In genomic region chr11:9438611-9439010, GRCh38 we compare ENCODE assay signal across 29 cellular contexts.
"Had no signal": no experiment of that assay in that cellular context is flagged by ENCODE, and none has a peak within 500 bp of the region (broad histone marks: within the 10 kb centered on the region; RNA-seq: fewer than 3 reads in every experiment).

No MANE protein-coding gene starts in this region.

- H3K27me3 Mint-ChIP-seq: activated CD4-positive, alpha-beta memory T cell treated with anti-CD3 and anti-CD28 coated beads, Interleukin-2, amount 10 ng/mL, durations not matched to agents 7 days and 5 days; activated CD4-positive, alpha-beta T cell treated with anti-CD3 and anti-CD28 coated beads, Interleukin-2, amount 10 ng/mL, durations not matched to agents 7 days and 5 days; activated naive CD4-positive, alpha-beta T cell treated with anti-CD3 and anti-CD28 coated beads, Interleukin-2, amount 10 ng/mL, durations not matched to agents 7 days and 5 days; activated naive CD8-positive, alpha-beta T cell treated with anti-CD3 and anti-CD28 coated beads, Interleukin-2, amount 10 ng/mL, durations not matched to agents 7 days and 5 days; activated T-cell treated with anti-CD3 and anti-CD28 coated beads, Interleukin-2, amount 50 U/mL, for 24 hours; brain; effector memory CD8-positive, alpha-beta T cell had no signal

- H3K4me1 ChIP-seq: ascending aorta, breast epithelium, esophagus muscularis mucosa, foreskin keratinocyte, gastroesophageal sphincter had no signal

- H3K4me3 ChIP-seq: ascending aorta, breast epithelium, cardiac muscle cell, esophagus muscularis mucosa, gastroesophageal sphincter had no signal

- DNase-seq: activated CD4-positive, alpha-beta memory T cell treated with anti-CD3 and anti-CD28 coated beads, Interleukin-2, amount 10 ng/mL, durations not matched to agents 7 days and 5 days; activated CD4-positive, alpha-beta T cell treated with anti-CD3 and anti-CD28 coated beads for 4 hours; activated CD4-positive, alpha-beta T cell treated with anti-CD3 and anti-CD28 coated beads, Interleukin-2, amount 10 ng/mL, durations not matched to agents 7 days and 5 days; activated CD4-positive, alpha-beta T cell treated with anti-CD3 and anti-CD28 coated beads, Interleukin-2, amount 50 U/mL, for 4 hours; activated CD4-positive, CD25-positive, alpha-beta regulatory T cell; activated CD4-positive, CD25-positive, alpha-beta regulatory T cell treated with anti-CD3 and anti-CD28 coated beads, Interleukin-2, amount 50 U/mL, for 72 hours; activated CD8-positive, alpha-beta memory T cell treated with anti-CD3 and anti-CD28 coated beads, Interleukin-2, amount 50 U/mL, for 48 hours; activated gamma-delta T cell; activated naive CD4-positive, alpha-beta T cell; activated naive CD4-positive, alpha-beta T cell treated with anti-CD3 and anti-CD28 coated beads, Interleukin-2, amount 10 ng/mL, durations not matched to agents 7 days and 5 days; activated naive CD8-positive, alpha-beta T cell treated with anti-CD3 and anti-CD28 coated beads, Interleukin-2, amount 10 ng/mL, durations not matched to agents 7 days and 5 days; activated T-cell treated with anti-CD3 and anti-CD28 coated beads for 4 hours; activated T-cell treated with anti-CD3 and anti-CD28 coated beads, Interleukin-2, amount 50 U/mL, for 24 hours; activated T-cell treated with anti-CD3 and anti-CD28 coated beads, Interleukin-2, amount 50 U/mL, for 72 hours; central memory CD4-positive, alpha-beta T cell; cortex of kidney; dermis blood vessel endothelial cell; effector CD4-positive, alpha-beta T cell; effector memory CD8-positive, alpha-beta T cell; erythroblast; foreskin keratinocyte; T-helper 2 cell had no signal

- H3K27me3 ChIP-seq: ascending aorta, breast epithelium, cardiac muscle cell, esophagus muscularis mucosa, foreskin keratinocyte, gastroesophageal sphincter had no signal

- H3K27ac Mint-ChIP-seq: activated CD4-positive, alpha-beta memory T cell treated with anti-CD3 and anti-CD28 coated beads, Interleukin-2, amount 10 ng/mL, durations not matched to agents 7 days and 5 days; activated CD4-positive, alpha-beta T cell treated with anti-CD3 and anti-CD28 coated beads, Interleukin-2, amount 10 ng/mL, durations not matched to agents 7 days and 5 days; activated naive CD4-positive, alpha-beta T cell treated with anti-CD3 and anti-CD28 coated beads, Interleukin-2, amount 10 ng/mL, durations not matched to agents 7 days and 5 days; activated naive CD4-positive, alpha-beta T cell treated with anti-CD3 and anti-CD28 coated beads, Interleukin-2, amount 50 U/mL, for 72 hours; activated naive CD8-positive, alpha-beta T cell treated with anti-CD3 and anti-CD28 coated beads, Interleukin-2, amount 10 ng/mL, durations not matched to agents 7 days and 5 days; activated T-cell treated with anti-CD3 and anti-CD28 coated beads, Interleukin-2, amount 50 U/mL, for 24 hours; activated T-cell treated with anti-CD3 and anti-CD28 coated beads, Interleukin-2, amount 50 U/mL, for 72 hours; brain; effector memory CD8-positive, alpha-beta T cell had no signal

- ATAC-seq: activated naive CD4-positive, alpha-beta T cell treated with anti-CD3 and anti-CD28 coated beads, Interleukin-2, amount 50 U/mL, for 72 hours; activated T-cell treated with anti-CD3 and anti-CD28 coated beads, Interleukin-2, amount 50 U/mL, for 72 hours; effector memory CD8-positive, alpha-beta T cell; foreskin keratinocyte; gastroesophageal sphincter had no signal

- H3K9me3 Mint-ChIP-seq: activated CD4-positive, alpha-beta memory T cell treated with anti-CD3 and anti-CD28 coated beads, Interleukin-2, amount 10 ng/mL, durations not matched to agents 7 days and 5 days; activated CD4-positive, alpha-beta T cell treated with anti-CD3 and anti-CD28 coated beads, Interleukin-2, amount 10 ng/mL, durations not matched to agents 7 days and 5 days; activated naive CD4-positive, alpha-beta T cell treated with anti-CD3 and anti-CD28 coated beads, Interleukin-2, amount 10 ng/mL, durations not matched to agents 7 days and 5 days; activated naive CD4-positive, alpha-beta T cell treated with anti-CD3 and anti-CD28 coated beads, Interleukin-2, amount 50 U/mL, for 72 hours; activated naive CD8-positive, alpha-beta T cell treated with anti-CD3 and anti-CD28 coated beads, Interleukin-2, amount 10 ng/mL, durations not matched to agents 7 days and 5 days; activated T-cell treated with anti-CD3 and anti-CD28 coated beads, Interleukin-2, amount 50 U/mL, for 24 hours; activated T-cell treated with anti-CD3 and anti-CD28 coated beads, Interleukin-2, amount 50 U/mL, for 72 hours; brain; effector memory CD8-positive, alpha-beta T cell had no signal

- H3K9me3 ChIP-seq: ascending aorta, breast epithelium, esophagus muscularis mucosa, gastroesophageal sphincter had no signal

- H3K27ac ChIP-seq: ascending aorta, breast epithelium, cardiac muscle cell, esophagus muscularis mucosa, foreskin keratinocyte, gastroesophageal sphincter had no signal

- H3K4me3 Mint-ChIP-seq: activated CD4-positive, alpha-beta memory T cell treated with anti-CD3 and anti-CD28 coated beads, Interleukin-2, amount 10 ng/mL, durations not matched to agents 7 days and 5 days; activated CD4-positive, alpha-beta T cell treated with anti-CD3 and anti-CD28 coated beads, Interleukin-2, amount 10 ng/mL, durations not matched to agents 7 days and 5 days; activated naive CD4-positive, alpha-beta T cell treated with anti-CD3 and anti-CD28 coated beads, Interleukin-2, amount 10 ng/mL, durations not matched to agents 7 days and 5 days; activated naive CD8-positive, alpha-beta T cell treated with anti-CD3 and anti-CD28 coated beads, Interleukin-2, amount 10 ng/mL, durations not matched to agents 7 days and 5 days; activated T-cell treated with anti-CD3 and anti-CD28 coated beads, Interleukin-2, amount 50 U/mL, for 24 hours; activated T-cell treated with anti-CD3 and anti-CD28 coated beads, Interleukin-2, amount 50 U/mL, for 72 hours; brain; effector memory CD8-positive, alpha-beta T cell had no signal

- H3K4me1 Mint-ChIP-seq: activated CD4-positive, alpha-beta T cell treated with anti-CD3 and anti-CD28 coated beads, Interleukin-2, amount 10 ng/mL, durations not matched to agents 7 days and 5 days; activated naive CD8-positive, alpha-beta T cell treated with anti-CD3 and anti-CD28 coated beads, Interleukin-2, amount 10 ng/mL, durations not matched to agents 7 days and 5 days; brain had no signal
